In the genomic region with DNA sequence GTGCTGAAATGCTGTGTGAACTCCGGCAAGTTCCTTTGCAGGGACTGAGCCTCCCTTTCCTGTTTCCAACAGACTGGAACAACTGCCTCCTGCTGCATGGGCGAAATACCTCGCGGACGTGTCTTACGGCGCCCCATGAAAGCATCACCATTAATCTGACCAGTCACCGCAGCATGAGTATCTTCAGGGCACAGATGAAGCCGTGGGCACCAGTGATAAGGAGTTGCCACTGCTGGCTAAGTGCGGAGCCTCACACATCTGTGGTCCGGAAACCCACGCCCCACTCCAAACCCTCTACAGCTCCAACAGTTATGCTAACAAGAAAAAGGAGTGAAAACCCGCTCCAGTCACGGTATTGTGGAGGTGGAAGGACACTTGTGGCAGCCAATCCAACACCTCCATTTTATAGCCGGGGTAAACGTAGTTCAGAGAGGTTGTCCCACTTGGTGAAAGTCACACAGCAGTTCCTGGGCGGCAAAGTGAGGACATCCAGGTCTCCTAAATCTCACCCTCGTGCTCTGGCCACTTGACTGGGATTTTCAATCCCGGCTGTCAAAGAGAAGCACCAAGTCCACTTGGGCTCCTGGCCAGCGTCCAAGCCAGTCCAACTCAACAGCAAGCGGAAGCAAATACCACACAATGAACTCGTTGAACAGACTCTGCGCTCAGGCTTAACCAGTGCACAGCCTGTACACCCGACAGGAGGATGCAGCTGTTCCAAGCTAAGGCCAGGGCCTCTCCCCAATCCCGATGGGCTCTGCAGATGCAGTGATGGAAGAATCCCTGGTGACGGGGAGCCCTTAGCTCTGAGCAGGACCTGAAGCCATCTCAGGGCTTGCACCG, we compare ENCODE assay signal across 8 cellular contexts. TPM values are rescaled to one million over a fixed set of nuclear protein-coding genes. Genes with fewer than 3 reads are reported as not detected.
DNase-seq lines count a peak whose midpoint lies in the region; ATAC-seq and TF ChIP-seq lines count a peak whose summit lies in the region.
"Not testable (repeated sequence)": the region's sequence is repeated elsewhere in the genome, so short reads cannot be mapped to it uniquely, and the experiment has no call there.

No MANE protein-coding gene starts in this region.

- peaks cover 14 to 68% (median 38%) of the 10 kb centered on the region in 4 donors for H3K4me1 Mint-ChIP-seq in CD4-positive, alpha-beta memory T cell
- peaks cover 48% of the 10 kb centered on the region for H3K4me1 Mint-ChIP-seq in T-helper 1 cell treated with Interleukin-12 subunit alpha and Interleukin-12 subunit beta and Interleukin-4 antibody, amounts not matched to agents 30 μg/mL and 1 μg/mL, for 36 hours (ENCODE audit: low read depth)
- peaks cover 96% of the 10 kb centered on the region for H3K4me1 Mint-ChIP-seq in activated T-cell treated with anti-CD3 and anti-CD28 coated beads, Interleukin-2, amount 50 U/mL, for 72 hours (ENCODE audit: low read depth)
- peaks cover 74% of the 10 kb centered on the region for H3K4me1 Mint-ChIP-seq in dendritic cell treated with granulocyte-macrophage colony-stimulating factor and Interleukin-4, amounts not matched to agents 40 ng/mL and 50 ng/mL, for 4 days (ENCODE audit: low read depth)
- peaks cover 95% of the 10 kb centered on the region for H3K4me1 Mint-ChIP-seq in stimulated activated effector memory CD8-positive, alpha-beta T cell treated with anti-CD3 and anti-CD28 coated beads, Interleukin-12 subunit alpha, Interleukin-12 subunit beta, amount 100 ng/mL, for 72 hours

- intact Hi-C loops in CD4-positive, alpha-beta memory T cell (cut with micrococcal nuclease) = not testable (repeated sequence)
- intact Hi-C loops in dendritic cell treated with granulocyte-macrophage colony-stimulating factor and Interleukin-4, amounts not matched to agents 40 ng/mL and 50 ng/mL, for 4 days (cut with micrococcal nuclease) = loop anchor here (10.0 kb wide), 1 partner anchor 46 kb away; no protein-coding TSS in a partner anchor
- intact Hi-C loops in heart right ventricle (cut with DNase I) = loop anchor here in 2 of 10 donors (10.0 kb wide), 1 partner anchor 46 kb away; no protein-coding TSS in a partner anchor

- H3K9me3 Mint-ChIP-seq in CD4-positive, alpha-beta memory T cell; T-helper 1 cell treated with Interleukin-12 subunit alpha and Interleukin-12 subunit beta and Interleukin-4 antibody, amounts not matched to agents 30 μg/mL and 1 μg/mL, for 36 hours; activated T-cell treated with anti-CD3 and anti-CD28 coated beads, Interleukin-2, amount 50 U/mL, for 72 hours; dendritic cell treated with granulocyte-macrophage colony-stimulating factor and Interleukin-4, amounts not matched to agents 40 ng/mL and 50 ng/mL, for 4 days; stimulated activated effector memory CD8-positive, alpha-beta T cell treated with anti-CD3 and anti-CD28 coated beads, Interleukin-12 subunit alpha, Interleukin-12 subunit beta, amount 100 ng/mL, for 72 hours: not testable (repeated sequence)

- H3K27me3 ChIP-seq in CD4-positive, alpha-beta memory T cell (ENCODE audit: insufficient read depth, low read length); heart right ventricle: not testable (repeated sequence)

- H3K27ac ChIP-seq in CD4-positive, alpha-beta memory T cell (ENCODE audit: low read depth, low read length) = not testable (repeated sequence)
- peak overlapping the region in 2 of 10 donors; percentile 15 to 96 for H3K27ac ChIP-seq in heart right ventricle

- WGBS in heart right ventricle, 2 donors = 61 to 73% methylated on average over 27 of the region's 27 CpGs

- H3K36me3 Mint-ChIP-seq in CD4-positive, alpha-beta memory T cell; dendritic cell treated with granulocyte-macrophage colony-stimulating factor and Interleukin-4, amounts not matched to agents 40 ng/mL and 50 ng/mL, for 4 days (ENCODE audit: low read depth): not testable (repeated sequence)
- peaks cover 23% of the 10 kb centered on the region for H3K36me3 Mint-ChIP-seq in T-helper 1 cell treated with Interleukin-12 subunit alpha and Interleukin-12 subunit beta and Interleukin-4 antibody, amounts not matched to agents 30 μg/mL and 1 μg/mL, for 36 hours (ENCODE audit: low read depth)
- H3K36me3 Mint-ChIP-seq in activated T-cell treated with anti-CD3 and anti-CD28 coated beads, Interleukin-2, amount 50 U/mL, for 72 hours (ENCODE audit: insufficient read depth in 2 of 2) = peaks cover 12 to 40% of the 10 kb centered on the region in 2 donors
- peaks cover 100% of the 10 kb centered on the region for H3K36me3 Mint-ChIP-seq in stimulated activated effector memory CD8-positive, alpha-beta T cell treated with anti-CD3 and anti-CD28 coated beads, Interleukin-12 subunit alpha, Interleukin-12 subunit beta, amount 100 ng/mL, for 72 hours

- not testable (repeated sequence) for H3K27me3 Mint-ChIP-seq in CD4-positive, alpha-beta memory T cell; T-helper 1 cell treated with Interleukin-12 subunit alpha and Interleukin-12 subunit beta and Interleukin-4 antibody, amounts not matched to agents 30 μg/mL and 1 μg/mL, for 36 hours (ENCODE audit: low read depth); activated T-cell treated with anti-CD3 and anti-CD28 coated beads, Interleukin-2, amount 50 U/mL, for 72 hours (ENCODE audit: low read depth); dendritic cell treated with granulocyte-macrophage colony-stimulating factor and Interleukin-4, amounts not matched to agents 40 ng/mL and 50 ng/mL, for 4 days

- H3K27ac Mint-ChIP-seq in CD4-positive, alpha-beta memory T cell = peak overlapping the region in 4 of 7 donors; percentile 10 to 88 (median 22)
- peak overlapping the region; percentile 90 for H3K27ac Mint-ChIP-seq in T-helper 1 cell treated with Interleukin-12 subunit alpha and Interleukin-12 subunit beta and Interleukin-4 antibody, amounts not matched to agents 30 μg/mL and 1 μg/mL, for 36 hours
- H3K27ac Mint-ChIP-seq in activated T-cell treated with anti-CD3 and anti-CD28 coated beads, Interleukin-2, amount 50 U/mL, for 72 hours = peak overlapping the region; percentile 99
- peak overlapping the region; percentile 84 for H3K27ac Mint-ChIP-seq in dendritic cell treated with granulocyte-macrophage colony-stimulating factor and Interleukin-4, amounts not matched to agents 40 ng/mL and 50 ng/mL, for 4 days
- H3K27ac Mint-ChIP-seq in stimulated activated effector memory CD8-positive, alpha-beta T cell treated with anti-CD3 and anti-CD28 coated beads, Interleukin-12 subunit alpha, Interleukin-12 subunit beta, amount 100 ng/mL, for 72 hours = peak overlapping the region; percentile 97

- not testable (repeated sequence) for H3K9me3 ChIP-seq in CD4-positive, alpha-beta memory T cell (ENCODE audit: control insufficient read depth in 1 of 2, low read length in 2 of 2); heart right ventricle

- CTCF ChIA-PET in CD4-positive, alpha-beta memory T cell (lab: Charles Lee; ENCODE audit: partially characterized antibody) = interaction anchor here (1.2 to 3.1 kb wide), 3 partner anchors 9 to 79 kb away, joined by 3 to 16 read pairs (median 7); no protein-coding TSS in a partner anchor

- peak overlapping the region in 1 of 8 donors; percentile 61 for H3K4me3 Mint-ChIP-seq in CD4-positive, alpha-beta memory T cell
- not testable (repeated sequence) for H3K4me3 Mint-ChIP-seq in T-helper 1 cell treated with Interleukin-12 subunit alpha and Interleukin-12 subunit beta and Interleukin-4 antibody, amounts not matched to agents 30 μg/mL and 1 μg/mL, for 36 hours; dendritic cell treated with granulocyte-macrophage colony-stimulating factor and Interleukin-4, amounts not matched to agents 40 ng/mL and 50 ng/mL, for 4 days
- H3K4me3 Mint-ChIP-seq in activated T-cell treated with anti-CD3 and anti-CD28 coated beads, Interleukin-2, amount 50 U/mL, for 72 hours = peak overlapping the region; percentile 86 to 91
- peak overlapping the region; percentile 99 for H3K4me3 Mint-ChIP-seq in stimulated activated effector memory CD8-positive, alpha-beta T cell treated with anti-CD3 and anti-CD28 coated beads, Interleukin-12 subunit alpha, Interleukin-12 subunit beta, amount 100 ng/mL, for 72 hours

- H3K4me3 ChIP-seq in CD4-positive, alpha-beta memory T cell (ENCODE audit: low read length in 2 of 2); heart right ventricle: not testable (repeated sequence)

- ATAC-seq in activated T-cell treated with anti-CD3 and anti-CD28 coated beads, Interleukin-2, amount 50 U/mL, for 72 hours (replicated peaks in 1 of 2); stimulated activated effector memory CD8-positive, alpha-beta T cell treated with anti-CD3 and anti-CD28 coated beads, Interleukin-12 subunit alpha, Interleukin-12 subunit beta, amount 100 ng/mL, for 72 hours: not testable (repeated sequence)
- peak in 2 of 8 donors; percentile 31 to 32 for ATAC-seq in heart right ventricle

- POLR2A ChIA-PET in CD4-positive, alpha-beta memory T cell (lab: Charles Lee; ENCODE audit: partially characterized antibody) = not testable (repeated sequence)

- peaks cover 52% of the 10 kb centered on the region for H3K4me1 ChIP-seq in CD4-positive, alpha-beta memory T cell (ENCODE audit: insufficient read depth, low read length)
- peaks cover 4 to 70% (median 26%) of the 10 kb centered on the region in 9 donors for H3K4me1 ChIP-seq in heart right ventricle

- not testable (repeated sequence) for DNase-seq in CD4-positive, alpha-beta memory T cell; activated T-cell treated with anti-CD3 and anti-CD28 coated beads, Interleukin-2, amount 50 U/mL, for 72 hours; stimulated activated effector memory CD8-positive, alpha-beta T cell treated with anti-CD3 and anti-CD28 coated beads, Interleukin-12 subunit alpha, Interleukin-12 subunit beta, amount 100 ng/mL, for 72 hours (ENCODE audit: low spot score in 2 of 2)
- DNase-seq in LHCN-M2 (ENCODE audit: low read depth) = peak; percentile 74
- DNase-seq in heart right ventricle = peak; percentile 38 to 72
- DNase-seq in myocyte (ENCODE audit: low read depth) = peak; percentile 84

- not testable (repeated sequence) for H3K36me3 ChIP-seq in CD4-positive, alpha-beta memory T cell (ENCODE audit: insufficient read depth, low read length); heart right ventricle

- TF ChIP-seq CTCF in heart right ventricle (IDR thresholded peaks at IDR 0.05) = not testable (repeated sequence)

RNA-seq across cellular contexts. Expression of a gene that starts 10.9 kb away (rescaled TPM):
- total RNA-seq in CD4-positive, alpha-beta memory T cell = 10 to 100 TPM; 12.0 to 13.5 TPM
- 1 to 10 TPM; 3.5 to 6.4 TPM for polyA plus RNA-seq in CD4-positive, alpha-beta memory T cell
- 21.9 and 24.5 TPM in 2 replicates for total RNA-seq in LHCN-M2 (2014; rRNA removed)
- polyA plus RNA-seq in LHCN-M2 (2012) = 248 TPM
- total RNA-seq in activated T-cell treated with anti-CD3 and anti-CD28 coated beads, Interleukin-2, amount 50 U/mL, for 72 hours = 100 to 1,000 TPM; 463 to 508 TPM
- 10 to 100 TPM in 2 of 10 donors, 1 to 10 TPM in 8; 1.2 to 15.3 (median 4.1) TPM for total RNA-seq in heart right ventricle
- 1 to 10 TPM; 3.5 to 4.7 TPM for polyA plus RNA-seq in heart right ventricle
- total RNA-seq in myocyte = 47.1 and 48.6 TPM in 2 replicates
- 469 TPM for polyA plus RNA-seq in myocyte (2012)

Comparison
In these comparisons a context has a peak if more than half of its experiments do, and no peak if none do; other contexts are left out.
1. H3K27ac Mint-ChIP-seq: peak in every context shown above with its lines; median percentile 99 in activated T-cell treated with anti-CD3 and anti-CD28 coated beads, Interleukin-2, amount 50 U/mL, for 72 hours; 97 in stimulated activated effector memory CD8-positive, alpha-beta T cell treated with anti-CD3 and anti-CD28 coated beads, Interleukin-12 subunit alpha, Interleukin-12 subunit beta, amount 100 ng/mL, for 72 hours; 90 in T-helper 1 cell treated with Interleukin-12 subunit alpha and Interleukin-12 subunit beta and Interleukin-4 antibody, amounts not matched to agents 30 μg/mL and 1 μg/mL, for 36 hours; 84 in dendritic cell treated with granulocyte-macrophage colony-stimulating factor and Interleukin-4, amounts not matched to agents 40 ng/mL and 50 ng/mL, for 4 days; 22 in CD4-positive, alpha-beta memory T cell.